In the genomic region with DNA sequence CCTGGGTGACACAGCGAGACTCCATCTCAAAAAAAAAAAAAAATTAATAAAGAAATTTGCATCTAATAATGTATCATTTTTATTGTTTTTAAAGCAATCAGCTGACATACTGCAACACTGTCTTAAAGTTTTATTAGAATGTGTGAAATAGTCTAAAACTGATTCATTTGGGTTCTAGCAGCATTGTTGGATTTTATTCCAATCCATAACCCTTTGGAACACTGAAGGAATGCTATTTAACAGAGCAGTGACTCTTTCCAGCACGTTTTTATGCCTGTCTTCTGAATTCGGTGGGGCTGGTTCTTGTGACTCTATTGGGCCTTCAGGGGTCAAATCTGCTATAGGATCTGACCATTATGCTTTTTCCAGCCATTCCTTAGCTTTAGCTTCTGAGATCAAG, we compare ENCODE assay signal across 27 cellular contexts. TPM values are rescaled to one million over a fixed set of nuclear protein-coding genes. Genes with fewer than 3 reads are reported as not detected.
DNase-seq lines count a peak whose midpoint lies in the region; ATAC-seq and TF ChIP-seq lines count a peak whose summit lies in the region.
"Had no signal": no experiment of that assay in that cellular context is flagged by ENCODE, and none has a peak within 500 bp of the region (broad histone marks: within the 10 kb centered on the region; RNA-seq: fewer than 3 reads in every experiment).

No MANE protein-coding gene starts in this region.

- in situ Hi-C loops in mammary epithelial cell (cut with MboI; ENCODE audit: low sequenced_read_pairs in 2 of 2), result no loop called here

- intact Hi-C loops in breast epithelium (cut with DNase I; ENCODE audit: low total_unique reads), result no loop called here
- intact Hi-C loops in mammary epithelial cell (cut with micrococcal nuclease), result no loop called here
- intact Hi-C loops in right cardiac atrium (cut with DNase I), result no loop called here

- peak overlapping the region; percentile 12 to 80 for H3K27ac ChIP-seq in breast epithelium
- no peak overlapping the region for H3K27ac ChIP-seq in mammary epithelial cell (ENCODE audit: insufficient read depth, low read depth, low read length)
- peak overlapping the region; percentile 86 for H3K27ac ChIP-seq in OCI-LY3 (ENCODE audit: low read length)
- H3K27ac ChIP-seq in right cardiac atrium (ENCODE audit: low read length), result no peak overlapping the region
- H3K27ac ChIP-seq: 22Rv1; BLaER1 treated with 17β-estradiol and CSF1 and Interleukin-3, amounts not matched to agents 10 nM and 100 nM; HL-60; KMS-11; RWPE1 had no signal

- no TSS peak for BruUV-seq in mammary epithelial cell (replicated peaks; lab: Mats Ljungman, UMichigan)

- H3K4me2 ChIP-seq in mammary epithelial cell (ENCODE audit: insufficient read depth, low read depth, low read length), result no peak overlapping the region
- H3K4me2 ChIP-seq in OCI-LY3 (ENCODE audit: low read length), result peak overlapping the region; percentile 45; the same call in 1 of the 2 replicates
- H3K4me2 ChIP-seq: KMS-11 had no signal

- H3K4me3 ChIP-seq in breast epithelium, result no peak overlapping the region
- no peak overlapping the region for H3K4me3 ChIP-seq in mammary epithelial cell (replicated peaks in 1 of 3; ENCODE audit: insufficient read depth in 1 of 3, low read depth in 2 of 3, low read length in 3 of 3)
- H3K4me3 ChIP-seq in OCI-LY3 (ENCODE audit: low read length), result no peak overlapping the region
- no peak overlapping the region for H3K4me3 ChIP-seq in foreskin fibroblast (ENCODE audit: low read depth in 1 of 2, low read length in 2 of 2)
- no peak overlapping the region for H3K4me3 ChIP-seq in right cardiac atrium (ENCODE audit: low read length)
- H3K4me3 ChIP-seq: BLaER1 treated with 17β-estradiol and CSF1 and Interleukin-3, amounts not matched to agents 10 nM and 100 nM had no signal

- no peak for TF ChIP-seq POLR2A in breast epithelium (IDR thresholded peaks at IDR 0.05)

- DNase-seq in breast epithelium (ENCODE audit: low spot score in 2 of 2), result no peak
- DNase-seq in mammary epithelial cell, result no peak
- peak; percentile 14 to 60 for DNase-seq in foreskin fibroblast
- no peak for DNase-seq in right cardiac atrium
- no peak for DNase-seq in medulla oblongata (ENCODE audit: extremely low spot score)
- DNase-seq: ACHN; CD4-positive, alpha-beta T cell; H9; MM.1S; NCI-H1048; NCI-H1417; NCI-H1694; NCI-H2081; NCI-H2227 treated with DMSO at 0.1 percent for 48 hours; NCI-H526 treated with DMSO at 0.1 percent for 48 hours; SHP77 had no signal

- H3K9ac ChIP-seq in mammary epithelial cell (ENCODE audit: insufficient read depth, low read length) (no peak overlapping the region), OCI-LY3 (ENCODE audit: low read length) (no peak overlapping the region; the same call in 1 of the 2 replicates)
- H3K9ac ChIP-seq: BLaER1 treated with 17β-estradiol and CSF1 and Interleukin-3, amounts not matched to agents 10 nM and 100 nM; KMS-11 had no signal

- H4K20me1 ChIP-seq in mammary epithelial cell (ENCODE audit: insufficient read depth, low read length), result no peaks in the 10 kb centered on the region
- no peaks in the 10 kb centered on the region for H4K20me1 ChIP-seq in OCI-LY3 (ENCODE audit: insufficient read depth, low read length)
- H4K20me1 ChIP-seq: BLaER1 treated with 17β-estradiol and CSF1 and Interleukin-3, amounts not matched to agents 10 nM and 100 nM had no signal

- no peaks in the 10 kb centered on the region for H3K36me3 ChIP-seq in breast epithelium
- no peaks in the 10 kb centered on the region for H3K36me3 ChIP-seq in mammary epithelial cell (ENCODE audit: insufficient read depth, low read length)
- H3K36me3 ChIP-seq in OCI-LY3 (replicated peaks; ENCODE audit: low read depth, low read length), result peaks cover 32% of the 10 kb centered on the region
- H3K36me3 ChIP-seq: BLaER1 treated with 17β-estradiol and CSF1 and Interleukin-3, amounts not matched to agents 10 nM and 100 nM had no signal

- TF ChIP-seq CTCF in breast epithelium (IDR thresholded peaks at IDR 0.05) (no peak), mammary epithelial cell (conservative IDR thresholded peaks at IDR 0.05 in 1 of 2, IDR thresholded peaks at IDR 0.05 in 1 of 2; ENCODE audit: extremely low read depth in 1 of 2, insufficient read depth in 1 of 2, low read depth in 1 of 2, low read length in 2 of 2) (no peak), OCI-LY3 (IDR thresholded peaks at IDR 0.05; ENCODE audit: low read depth, low read length) (no peak), foreskin fibroblast (IDR thresholded peaks at IDR 0.05; ENCODE audit: low read depth, low read length) (no peak)

- no peak for ATAC-seq in HG02642 (IDR thresholded peaks at IDR 0.05; ENCODE audit: poor library complexity, unreplicated experiment)
- no peak for ATAC-seq in HG02973 (IDR thresholded peaks at IDR 0.05; ENCODE audit: unreplicated experiment)
- no peak for ATAC-seq in right cardiac atrium
- ATAC-seq: Panc1 had no signal

- H3K27me3 ChIP-seq in breast epithelium, result no peaks in the 10 kb centered on the region
- H3K27me3 ChIP-seq in mammary epithelial cell (ENCODE audit: insufficient read depth, low read length), result peaks cover 5% of the 10 kb centered on the region
- H3K27me3 ChIP-seq in OCI-LY3 (ENCODE audit: low read depth, low read length), result no peaks in the 10 kb centered on the region
- no peaks in the 10 kb centered on the region for H3K27me3 ChIP-seq in right cardiac atrium (ENCODE audit: control insufficient read depth, insufficient read depth)
- H3K27me3 ChIP-seq: BLaER1 treated with 17β-estradiol and CSF1 and Interleukin-3, amounts not matched to agents 10 nM and 100 nM had no signal

- 64% methylated on average over 3 of the region's 3 CpGs for WGBS in mammary epithelial cell (ENCODE audit: low coverage, missing lambda C conversion rate)
- WGBS in right cardiac atrium, result 86% methylated on average over 3 of the region's 3 CpGs

- CTCF ChIA-PET in mammary epithelial cell (lab: Charles Lee; ENCODE audit: low non-redundant PET), result no interaction called here

- dilution Hi-C loops in mammary epithelial cell (cut with HindIII; ENCODE audit: low sequenced_read_pairs), result no loop called here

- H2AFZ ChIP-seq in mammary epithelial cell (ENCODE audit: low read depth, low read length) (no peak overlapping the region), OCI-LY3 (ENCODE audit: low read depth, low read length) (no peak overlapping the region)

- H3K79me2 ChIP-seq in mammary epithelial cell (ENCODE audit: insufficient read depth, low read length), result no peaks in the 10 kb centered on the region
- H3K79me2 ChIP-seq in OCI-LY3 (ENCODE audit: low read length), result no peaks in the 10 kb centered on the region

- H3K4me1 ChIP-seq in breast epithelium (no peaks in the 10 kb centered on the region), mammary epithelial cell (ENCODE audit: insufficient read depth, low read length) (no peaks in the 10 kb centered on the region), OCI-LY3 (ENCODE audit: low read length) (peaks cover 34% of the 10 kb centered on the region), right cardiac atrium (ENCODE audit: control insufficient read depth, insufficient read depth, low read length) (no peaks in the 10 kb centered on the region)

- H3K9me3 ChIP-seq in breast epithelium, result peaks cover 0 to 15% of the 10 kb centered on the region in 2 donors
- peaks cover 4% of the 10 kb centered on the region for H3K9me3 ChIP-seq in mammary epithelial cell (replicated peaks; ENCODE audit: insufficient read depth, low read length)
- H3K9me3 ChIP-seq in OCI-LY3 (ENCODE audit: insufficient read depth, low read length), result peaks cover 24% of the 10 kb centered on the region
- peaks cover 3% of the 10 kb centered on the region for H3K9me3 ChIP-seq in right cardiac atrium (ENCODE audit: control insufficient read depth, low read length)

RNA-seq across cellular contexts. Expression of gene FMO4, which starts 18.2 kb away (rescaled TPM):
- total RNA-seq in breast epithelium (10 to 100 TPM in 2 of 3 donors, 1 to 10 TPM in 1; 7.7 to 27.7 (median 20.3) TPM), mammary epithelial cell (1 to 10 TPM; 1.8 to 7.0 TPM), right cardiac atrium (1 to 10 TPM; 2.8 to 6.3 (median 4.1) TPM)
- polyA plus RNA-seq in mammary epithelial cell (1.8 TPM), right cardiac atrium (5.5 TPM)
- polyA minus RNA-seq in mammary epithelial cell, result 2.7 TPM

RNA-seq across cellular contexts. Expression of gene FMO1, which starts 47.5 kb away (rescaled TPM):
- total RNA-seq in breast epithelium (1 to 10 TPM; 4.3 to 9.4 (median 7.0) TPM), mammary epithelial cell (under 1 TPM in 1 of 2 donors, not detected in 1; 0.67 TPM), right cardiac atrium (under 1 TPM in 3 of 4 donors, not detected in 1; 0.21 to 0.60 (median 0.25) TPM)
- polyA plus RNA-seq in mammary epithelial cell (not detected), right cardiac atrium (0.61 TPM)
- not detected for polyA minus RNA-seq in mammary epithelial cell
- total RNA-seq: CD4-positive, alpha-beta T cell; H9; NCI-H460 had no signal
- polyA plus RNA-seq: IgD-negative memory B cell had no signal

Comparison
In these comparisons a context has a peak if more than half of its experiments do, and no peak if none do; other contexts are left out.
1. H3K27ac ChIP-seq: peak in breast epithelium (2 of 2) and OCI-LY3 (single experiment); none in mammary epithelial cell (single experiment) and right cardiac atrium (single experiment).
2. DNase-seq: peak in foreskin fibroblast (2 of 2); none in breast epithelium (0 of 2), mammary epithelial cell (single experiment), right cardiac atrium (0 of 3) and medulla oblongata (single experiment).